In the genomic region with DNA sequence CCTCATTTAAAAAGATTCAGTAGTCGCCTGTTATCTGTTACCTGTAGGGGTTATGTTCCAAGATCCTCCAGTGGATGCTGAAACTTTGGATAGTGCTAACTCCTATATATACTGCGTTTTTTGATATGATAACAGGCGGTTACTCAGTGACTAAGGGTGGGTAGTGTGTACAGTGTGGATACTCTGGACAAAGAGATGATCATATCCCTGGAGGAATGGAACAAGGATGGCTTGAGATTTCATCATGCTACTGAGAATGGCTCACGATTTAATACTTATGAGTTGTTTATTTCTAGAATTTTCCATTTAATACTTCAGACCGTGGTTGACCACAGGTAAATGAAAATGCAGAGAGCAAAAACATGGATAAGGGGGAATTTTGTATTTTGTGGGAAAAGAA, we compare ENCODE assay signal across 1 cellular context.
TF ChIP-seq lines count a peak whose summit lies in the region.

No MANE protein-coding gene starts in this region.

TF ChIP-seq in K562, 482 proteins besides CTCF, POLR2A, EP300 and RAD21:
- TF ChIP-seq HDAC6 (IDR thresholded peaks at IDR 0.05; ENCODE audit: low read depth, low read length) (no peak), ZNF584 (CRISPR knock-in tag; IDR thresholded peaks at IDR 0.05; ENCODE audit: low read depth) (0 out of 2 replicates have a peak, but pooled peaks have one; percentile 27), ZNF175 (CRISPR knock-in tag; IDR thresholded peaks at IDR 0.05; ENCODE audit: low read depth) (peak; percentile 43; the same call in 1 of the 2 replicates), SP1 (CRISPR knock-in tag; IDR thresholded peaks at IDR 0.05) (no peak), ZNF589 (CRISPR knock-in tag; IDR thresholded peaks at IDR 0.05; ENCODE audit: low read depth) (peak; percentile 46; the same call in 1 of the 2 replicates), PTBP1 (IDR thresholded peaks at IDR 0.05; ENCODE audit: low read depth, low read length) (no peak), DNMT1 (IDR thresholded peaks at IDR 0.05) (no peak), CEBPG (CRISPR knock-in tag; IDR thresholded peaks at IDR 0.05) (peak; percentile 51; the same call in 1 of the 2 replicates), CEBPG (tag; conservative IDR thresholded peaks at IDR 0.05 in 1 of 2, IDR thresholded peaks at IDR 0.05 in 1 of 2) (peak in 1 of 2 experiments; percentile 83; a peak in 2 of 4 replicates), TRIM24 (IDR thresholded peaks at IDR 0.05) (peak; percentile 51 to 58; a peak in 2 of 4 replicates), NCOR1 (IDR thresholded peaks at IDR 0.05) (no peak), KHSRP (IDR thresholded peaks at IDR 0.05) (no peak), DMBX1 (CRISPR knock-in tag; IDR thresholded peaks at IDR 0.05; ENCODE audit: borderline replicate concordance) (no peak), ZSCAN32 (CRISPR knock-in tag; IDR thresholded peaks at IDR 0.05) (no peak), E2F3 (CRISPR knock-in tag; IDR thresholded peaks at IDR 0.05) (no peak), FOXJ2 (tag; IDR thresholded peaks at IDR 0.05) (no peak), ZBTB8A (IDR thresholded peaks at IDR 0.05; ENCODE audit: partially characterized antibody) (no peak), ZNF551 (CRISPR knock-in tag; IDR thresholded peaks at IDR 0.05) (no peak), HNRNPL (IDR thresholded peaks at IDR 0.05; ENCODE audit: low read depth, low read length) (no peak), TEAD1 (CRISPR knock-in tag; IDR thresholded peaks at IDR 0.05) (no peak), PHTF2 (CRISPR knock-in tag; IDR thresholded peaks at IDR 0.05) (no peak), HCFC1 (IDR thresholded peaks at IDR 0.05; ENCODE audit: low read depth, low read length) (no peak), ZZZ3 (IDR thresholded peaks at IDR 0.05) (no peak), CBX3 (IDR thresholded peaks at IDR 0.05; ENCODE audit: borderline replicate concordance in 1 of 2, low read length in 2 of 2) (no peak), NR3C1 (CRISPR knock-in tag; IDR thresholded peaks at IDR 0.05) (no peak), CC2D1A (IDR thresholded peaks at IDR 0.05) (no peak), ARID1B (IDR thresholded peaks at IDR 0.05) (0 out of 2 replicates have a peak, but pooled peaks have one; percentile 8), FOSL1 (tag; conservative IDR thresholded peaks at IDR 0.05) (peak; percentile 40; the same call in 1 of the 2 replicates), MBD2 (IDR thresholded peaks at IDR 0.05; ENCODE audit: borderline replicate concordance, low read depth) (no peak), ZNF696 (CRISPR knock-in tag; conservative IDR thresholded peaks at IDR 0.05) (no peak)
- TF ChIP-seq, protein P1, sequence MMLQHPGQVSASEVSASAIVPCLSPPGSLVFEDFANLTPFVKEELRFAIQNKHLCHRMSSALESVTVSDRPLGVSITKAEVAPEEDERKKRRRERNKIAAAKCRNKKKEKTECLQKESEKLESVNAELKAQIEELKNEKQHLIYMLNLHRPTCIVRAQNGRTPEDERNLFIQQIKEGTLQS (IDR thresholded peaks at IDR 0.05) = peak; percentile 70
- TF ChIP-seq, protein P1 (CRISPR knock-in tag; conservative IDR thresholded peaks at IDR 0.05) = no peak
- TF ChIP-seq, protein P2, sequence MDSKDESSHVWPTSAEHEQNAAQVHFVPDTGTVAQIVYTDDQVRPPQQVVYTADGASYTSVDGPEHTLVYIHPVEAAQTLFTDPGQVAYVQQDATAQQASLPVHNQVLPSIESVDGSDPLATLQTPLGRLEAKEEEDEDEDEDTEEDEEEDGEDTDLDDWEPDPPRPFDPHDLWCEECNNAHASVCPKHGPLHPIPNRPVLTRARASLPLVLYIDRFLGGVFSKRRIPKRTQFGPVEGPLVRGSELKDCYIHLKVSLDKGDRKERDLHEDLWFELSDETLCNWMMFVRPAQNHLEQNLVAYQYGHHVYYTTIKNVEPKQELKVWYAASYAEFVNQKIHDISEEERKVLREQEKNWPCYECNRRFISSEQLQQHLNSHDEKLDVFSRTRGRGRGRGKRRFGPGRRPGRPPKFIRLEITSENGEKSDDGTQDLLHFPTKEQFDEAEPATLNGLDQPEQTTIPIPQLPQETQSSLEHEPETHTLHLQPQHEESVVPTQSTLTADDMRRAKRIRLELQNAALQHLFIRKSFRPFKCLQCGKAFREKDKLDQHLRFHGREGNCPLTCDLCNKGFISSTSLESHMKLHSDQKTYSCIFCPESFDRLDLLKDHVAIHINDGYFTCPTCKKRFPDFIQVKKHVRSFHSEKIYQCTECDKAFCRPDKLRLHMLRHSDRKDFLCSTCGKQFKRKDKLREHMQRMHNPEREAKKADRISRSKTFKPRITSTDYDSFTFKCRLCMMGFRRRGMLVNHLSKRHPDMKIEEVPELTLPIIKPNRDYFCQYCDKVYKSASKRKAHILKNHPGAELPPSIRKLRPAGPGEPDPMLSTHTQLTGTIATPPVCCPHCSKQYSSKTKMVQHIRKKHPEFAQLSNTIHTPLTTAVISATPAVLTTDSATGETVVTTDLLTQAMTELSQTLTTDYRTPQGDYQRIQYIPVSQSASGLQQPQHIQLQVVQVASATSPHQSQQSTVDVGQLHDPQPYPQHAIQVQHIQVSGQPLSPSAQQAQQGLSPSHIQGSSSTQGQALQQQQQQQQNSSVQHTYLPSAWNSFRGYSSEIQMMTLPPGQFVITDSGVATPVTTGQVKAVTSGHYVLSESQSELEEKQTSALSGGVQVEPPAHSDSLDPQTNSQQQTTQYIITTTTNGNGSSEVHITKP (IDR thresholded peaks at IDR 0.05; ENCODE audit: partially characterized antibody) = no peak
- TF ChIP-seq, protein P3, sequence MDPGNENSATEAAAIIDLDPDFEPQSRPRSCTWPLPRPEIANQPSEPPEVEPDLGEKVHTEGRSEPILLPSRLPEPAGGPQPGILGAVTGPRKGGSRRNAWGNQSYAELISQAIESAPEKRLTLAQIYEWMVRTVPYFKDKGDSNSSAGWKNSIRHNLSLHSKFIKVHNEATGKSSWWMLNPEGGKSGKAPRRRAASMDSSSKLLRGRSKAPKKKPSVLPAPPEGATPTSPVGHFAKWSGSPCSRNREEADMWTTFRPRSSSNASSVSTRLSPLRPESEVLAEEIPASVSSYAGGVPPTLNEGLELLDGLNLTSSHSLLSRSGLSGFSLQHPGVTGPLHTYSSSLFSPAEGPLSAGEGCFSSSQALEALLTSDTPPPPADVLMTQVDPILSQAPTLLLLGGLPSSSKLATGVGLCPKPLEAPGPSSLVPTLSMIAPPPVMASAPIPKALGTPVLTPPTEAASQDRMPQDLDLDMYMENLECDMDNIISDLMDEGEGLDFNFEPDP (CRISPR knock-in tag; IDR thresholded peaks at IDR 0.05) = no peak
- TF ChIP-seq, protein P4, sequence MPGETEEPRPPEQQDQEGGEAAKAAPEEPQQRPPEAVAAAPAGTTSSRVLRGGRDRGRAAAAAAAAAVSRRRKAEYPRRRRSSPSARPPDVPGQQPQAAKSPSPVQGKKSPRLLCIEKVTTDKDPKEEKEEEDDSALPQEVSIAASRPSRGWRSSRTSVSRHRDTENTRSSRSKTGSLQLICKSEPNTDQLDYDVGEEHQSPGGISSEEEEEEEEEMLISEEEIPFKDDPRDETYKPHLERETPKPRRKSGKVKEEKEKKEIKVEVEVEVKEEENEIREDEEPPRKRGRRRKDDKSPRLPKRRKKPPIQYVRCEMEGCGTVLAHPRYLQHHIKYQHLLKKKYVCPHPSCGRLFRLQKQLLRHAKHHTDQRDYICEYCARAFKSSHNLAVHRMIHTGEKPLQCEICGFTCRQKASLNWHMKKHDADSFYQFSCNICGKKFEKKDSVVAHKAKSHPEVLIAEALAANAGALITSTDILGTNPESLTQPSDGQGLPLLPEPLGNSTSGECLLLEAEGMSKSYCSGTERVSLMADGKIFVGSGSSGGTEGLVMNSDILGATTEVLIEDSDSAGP (CRISPR knock-in tag; IDR thresholded peaks at IDR 0.05) = no peak
- TF ChIP-seq, protein P5, sequence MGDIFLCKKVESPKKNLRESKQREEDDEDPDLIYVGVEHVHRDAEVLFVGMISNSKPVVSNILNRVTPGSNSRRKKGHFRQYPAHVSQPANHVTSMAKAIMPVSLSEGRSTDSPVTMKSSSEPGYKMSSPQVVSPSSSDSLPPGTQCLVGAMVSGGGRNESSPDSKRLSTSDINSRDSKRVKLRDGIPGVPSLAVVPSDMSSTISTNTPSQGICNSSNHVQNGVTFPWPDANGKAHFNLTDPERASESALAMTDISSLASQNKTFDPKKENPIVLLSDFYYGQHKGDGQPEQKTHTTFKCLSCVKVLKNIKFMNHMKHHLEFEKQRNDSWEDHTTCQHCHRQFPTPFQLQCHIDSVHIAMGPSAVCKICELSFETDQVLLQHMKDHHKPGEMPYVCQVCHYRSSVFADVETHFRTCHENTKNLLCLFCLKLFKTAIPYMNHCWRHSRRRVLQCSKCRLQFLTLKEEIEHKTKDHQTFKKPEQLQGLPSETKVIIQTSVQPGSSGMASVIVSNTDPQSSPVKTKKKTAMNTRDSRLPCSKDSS (IDR thresholded peaks at IDR 0.05; ENCODE audit: low read depth, partially characterized antibody) = no peak
- TF ChIP-seq, protein P6, sequence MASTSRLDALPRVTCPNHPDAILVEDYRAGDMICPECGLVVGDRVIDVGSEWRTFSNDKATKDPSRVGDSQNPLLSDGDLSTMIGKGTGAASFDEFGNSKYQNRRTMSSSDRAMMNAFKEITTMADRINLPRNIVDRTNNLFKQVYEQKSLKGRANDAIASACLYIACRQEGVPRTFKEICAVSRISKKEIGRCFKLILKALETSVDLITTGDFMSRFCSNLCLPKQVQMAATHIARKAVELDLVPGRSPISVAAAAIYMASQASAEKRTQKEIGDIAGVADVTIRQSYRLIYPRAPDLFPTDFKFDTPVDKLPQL (IDR thresholded peaks at IDR 0.05; ENCODE audit: extremely low read depth, insufficient read length) = no peak
- TF ChIP-seq, protein P7, sequence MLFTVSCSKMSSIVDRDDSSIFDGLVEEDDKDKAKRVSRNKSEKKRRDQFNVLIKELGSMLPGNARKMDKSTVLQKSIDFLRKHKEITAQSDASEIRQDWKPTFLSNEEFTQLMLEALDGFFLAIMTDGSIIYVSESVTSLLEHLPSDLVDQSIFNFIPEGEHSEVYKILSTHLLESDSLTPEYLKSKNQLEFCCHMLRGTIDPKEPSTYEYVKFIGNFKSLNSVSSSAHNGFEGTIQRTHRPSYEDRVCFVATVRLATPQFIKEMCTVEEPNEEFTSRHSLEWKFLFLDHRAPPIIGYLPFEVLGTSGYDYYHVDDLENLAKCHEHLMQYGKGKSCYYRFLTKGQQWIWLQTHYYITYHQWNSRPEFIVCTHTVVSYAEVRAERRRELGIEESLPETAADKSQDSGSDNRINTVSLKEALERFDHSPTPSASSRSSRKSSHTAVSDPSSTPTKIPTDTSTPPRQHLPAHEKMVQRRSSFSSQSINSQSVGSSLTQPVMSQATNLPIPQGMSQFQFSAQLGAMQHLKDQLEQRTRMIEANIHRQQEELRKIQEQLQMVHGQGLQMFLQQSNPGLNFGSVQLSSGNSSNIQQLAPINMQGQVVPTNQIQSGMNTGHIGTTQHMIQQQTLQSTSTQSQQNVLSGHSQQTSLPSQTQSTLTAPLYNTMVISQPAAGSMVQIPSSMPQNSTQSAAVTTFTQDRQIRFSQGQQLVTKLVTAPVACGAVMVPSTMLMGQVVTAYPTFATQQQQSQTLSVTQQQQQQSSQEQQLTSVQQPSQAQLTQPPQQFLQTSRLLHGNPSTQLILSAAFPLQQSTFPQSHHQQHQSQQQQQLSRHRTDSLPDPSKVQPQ (CRISPR knock-in tag; IDR thresholded peaks at IDR 0.05; ENCODE audit: borderline replicate concordance) = no peak
